Comparison of ENCODE assay signal across 31 cellular contexts in genomic region chrX:31153475-31154047, GRCh38.
"Had no signal": no experiment of that assay in that cellular context is flagged by ENCODE, and none has a peak within 500 bp of the region (broad histone marks: within the 10 kb centered on the region; RNA-seq: fewer than 3 reads in every experiment).

No MANE protein-coding gene starts in this region.

- DNase-seq: hypothalamus; immature natural killer cell; kidney; left colon; left lung; mesendoderm; naive B cell; natural killer cell; nephron progenitor cell; occipital lobe; retina; right cardiac atrium; small intestine; spleen; stimulated activated CD4-positive, alpha-beta T cell treated with anti-CD3 and anti-CD28 coated beads, Interleukin-4, amount 100 ng/mL, for 24 hours; stimulated activated naive CD4-positive, alpha-beta T cell; tibial artery; trophoblast cell; upper lobe of right lung had no signal

- H3K4me1 Mint-ChIP-seq: immature natural killer cell; naive B cell; natural killer cell; nephron progenitor cell; neural progenitor cell; stimulated activated effector memory CD8-positive, alpha-beta T cell treated with anti-CD3 and anti-CD28 coated beads, Interleukin-12 subunit alpha, Interleukin-12 subunit beta, amount 100 ng/mL, for 72 hours had no signal

- H2AFZ ChIP-seq: neural progenitor cell had no signal

- H3K4me3 Mint-ChIP-seq: immature natural killer cell; mesothelial cell of epicardium; naive B cell; natural killer cell; nephron progenitor cell; neural progenitor cell; stimulated activated effector memory CD8-positive, alpha-beta T cell treated with anti-CD3 and anti-CD28 coated beads, Interleukin-12 subunit alpha, Interleukin-12 subunit beta, amount 100 ng/mL, for 72 hours; stimulated activated naive CD8-positive, alpha-beta T cell treated with anti-CD3 and anti-CD28 coated beads, Interleukin-15, Interleukin-2, amounts not matched to agents 100 ng/mL and 50 ng/mL, for 24 hours had no signal

- H3K9me3 Mint-ChIP-seq: stimulated activated effector memory CD8-positive, alpha-beta T cell treated with anti-CD3 and anti-CD28 coated beads, Interleukin-12 subunit alpha, Interleukin-12 subunit beta, amount 100 ng/mL, for 72 hours; stimulated activated naive CD8-positive, alpha-beta T cell treated with anti-CD3 and anti-CD28 coated beads, Interleukin-15, Interleukin-2, amounts not matched to agents 100 ng/mL and 50 ng/mL, for 24 hours had no signal

- H3K4me3 ChIP-seq: left lung, lung, neural progenitor cell, prostate gland, spleen, suprapubic skin, thoracic aorta, tibial artery, upper lobe of right lung had no signal

- H3K9me3 ChIP-seq: left lung, neutrophil, prostate gland, spleen, suprapubic skin, thoracic aorta, tibial artery, upper lobe of right lung had no signal

- H3K36me3 Mint-ChIP-seq: immature natural killer cell; natural killer cell; stimulated activated effector memory CD8-positive, alpha-beta T cell treated with anti-CD3 and anti-CD28 coated beads, Interleukin-12 subunit alpha, Interleukin-12 subunit beta, amount 100 ng/mL, for 72 hours had no signal

- ATAC-seq: left colon; left lung; natural killer cell; right cardiac atrium; sciatic nerve; stimulated activated effector memory CD8-positive, alpha-beta T cell treated with anti-CD3 and anti-CD28 coated beads, Interleukin-12 subunit alpha, Interleukin-12 subunit beta, amount 100 ng/mL, for 72 hours; upper lobe of right lung had no signal

- H3K4me1 ChIP-seq: left lung, neural progenitor cell, prostate gland, spleen, suprapubic skin, tibial artery, upper lobe of right lung had no signal

- H3K27me3 Mint-ChIP-seq: naive B cell; stimulated activated naive CD8-positive, alpha-beta T cell treated with anti-CD3 and anti-CD28 coated beads, Interleukin-15, Interleukin-2, amounts not matched to agents 100 ng/mL and 50 ng/mL, for 24 hours had no signal

- H3K27ac ChIP-seq: left lung, neural progenitor cell, neutrophil, prostate gland, spleen, suprapubic skin, thoracic aorta, tibial artery, upper lobe of right lung had no signal

- H3K27me3 ChIP-seq: left lung, neural progenitor cell, neutrophil, spleen, suprapubic skin, tibial artery, upper lobe of right lung had no signal

- FAIRE-seq: islet of Langerhans, kidney, small intestine, urothelium cell line had no signal

- H3K9ac ChIP-seq: neural progenitor cell had no signal

- H3K27ac Mint-ChIP-seq: immature natural killer cell; mesothelial cell of epicardium; natural killer cell; nephron progenitor cell; neural progenitor cell; stimulated activated effector memory CD8-positive, alpha-beta T cell treated with anti-CD3 and anti-CD28 coated beads, Interleukin-12 subunit alpha, Interleukin-12 subunit beta, amount 100 ng/mL, for 72 hours; stimulated activated naive CD8-positive, alpha-beta T cell treated with anti-CD3 and anti-CD28 coated beads, Interleukin-15, Interleukin-2, amounts not matched to agents 100 ng/mL and 50 ng/mL, for 24 hours had no signal

- H3K4me2 ChIP-seq: neural progenitor cell had no signal

- H3K36me3 ChIP-seq: left lung, neural progenitor cell, neutrophil, prostate gland, spleen, suprapubic skin, thoracic aorta, tibial artery, upper lobe of right lung had no signal
